Comparison of ENCODE assay signal across 1 cellular context in genomic region chr20:1891263-1892121, GRCh38.
TF ChIP-seq lines count a peak whose summit lies in the region.

No MANE protein-coding gene starts in this region.

TF ChIP-seq in H1, 55 proteins besides CTCF, POLR2A, EP300 and RAD21:
- TF ChIP-seq SRF (IDR thresholded peaks at IDR 0.05; ENCODE audit: low read depth, low read length) (no peak), TAF7 (optimal IDR thresholded peaks at IDR 0.05; ENCODE audit: borderline replicate concordance, low read depth, low read length) (no peak), RFX5 (IDR thresholded peaks at IDR 0.05; ENCODE audit: borderline replicate concordance, low read depth, low read length) (no peak), SP2 (IDR thresholded peaks at IDR 0.05; ENCODE audit: low read length) (no peak), CEBPB (IDR thresholded peaks at IDR 0.05; ENCODE audit: low read depth, low read length) (no peak), CHD2 (IDR thresholded peaks at IDR 0.05; ENCODE audit: low read length) (0 out of 2 replicates have a peak, but pooled peaks have one; percentile 21), SP1 (IDR thresholded peaks at IDR 0.05; ENCODE audit: low read depth, low read length) (no peak), TBP (IDR thresholded peaks at IDR 0.05; ENCODE audit: low read depth, low read length) (no peak), SP4 (IDR thresholded peaks at IDR 0.05; ENCODE audit: low read length) (no peak), CTBP2 (IDR thresholded peaks at IDR 0.05; ENCODE audit: borderline replicate concordance, insufficient read depth, insufficient read length, low read length) (no peak), RNF2 (IDR thresholded peaks at IDR 0.05; ENCODE audit: borderline replicate concordance, low read depth, low read length, missing control alignments, poor library complexity, severe bottlenecking) (no peak), KDM1A (IDR thresholded peaks at IDR 0.05; ENCODE audit: borderline replicate concordance, low read length) (peak; percentile 52; the same call in 1 of the 2 replicates), HDAC2 (IDR thresholded peaks at IDR 0.05; ENCODE audit: borderline replicate concordance in 1 of 2, low read depth in 2 of 2, low read length in 2 of 2) (no peak), TEAD4 (IDR thresholded peaks at IDR 0.05; ENCODE audit: low read depth, low read length) (no peak), RBBP5 (IDR thresholded peaks at IDR 0.05; ENCODE audit: borderline replicate concordance, low read depth, low read length) (no peak), BCL11A (IDR thresholded peaks at IDR 0.05; ENCODE audit: low read depth in 2 of 2, low read length in 2 of 2) (no peak)
- TF ChIP-seq, protein P1, sequence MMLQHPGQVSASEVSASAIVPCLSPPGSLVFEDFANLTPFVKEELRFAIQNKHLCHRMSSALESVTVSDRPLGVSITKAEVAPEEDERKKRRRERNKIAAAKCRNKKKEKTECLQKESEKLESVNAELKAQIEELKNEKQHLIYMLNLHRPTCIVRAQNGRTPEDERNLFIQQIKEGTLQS (IDR thresholded peaks at IDR 0.05; ENCODE audit: insufficient read depth, low read depth, low read length) = no peak
